Comparison of ENCODE assay signal across 1 cellular context in the genomic region with DNA sequence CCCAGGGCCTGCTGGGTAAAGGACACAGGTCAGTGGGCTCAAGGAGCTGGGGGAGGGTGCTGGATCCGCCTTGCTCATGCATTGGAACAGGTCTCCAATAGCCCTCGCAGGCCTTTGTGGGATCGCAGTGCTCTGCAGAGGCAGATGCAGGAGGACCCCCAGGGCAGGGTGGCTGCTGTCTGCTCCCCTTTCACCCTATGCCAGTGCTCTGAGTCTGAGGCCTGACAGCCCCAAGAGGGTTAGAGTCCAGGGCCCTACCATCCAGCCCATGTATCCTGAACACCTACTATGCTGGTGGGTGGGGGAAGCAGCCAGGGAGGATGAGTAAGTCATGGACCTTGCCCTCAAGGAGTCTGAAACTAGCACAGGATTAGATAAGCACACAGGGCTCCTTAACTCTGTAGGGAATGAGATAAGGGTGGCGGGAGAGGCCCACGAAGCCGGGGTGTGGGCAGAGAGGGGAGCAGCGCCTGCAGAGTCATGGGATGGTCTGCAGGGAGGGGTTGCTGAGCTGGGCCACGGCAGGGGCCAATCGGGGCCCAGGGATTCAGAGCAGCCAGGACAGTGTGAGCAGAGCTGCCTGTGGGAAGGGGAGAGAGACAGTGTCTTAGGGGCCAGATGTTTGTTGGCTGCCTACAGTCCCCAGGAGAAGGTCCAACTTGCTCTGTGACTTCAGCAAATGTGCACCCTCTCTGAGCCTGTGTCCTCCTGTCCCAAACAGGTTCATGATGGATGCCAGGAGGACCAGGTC.
TF ChIP-seq lines count a peak whose summit lies in the region.

No MANE protein-coding gene starts in this region.

TF ChIP-seq in IMR-90, 13 proteins besides CTCF, POLR2A, EP300 and RAD21:
- TF ChIP-seq MAZ (IDR thresholded peaks at IDR 0.05; ENCODE audit: borderline replicate concordance, low read depth, low read length) (0 out of 2 replicates have a peak, but pooled peaks have one; percentile 24), FOS (IDR thresholded peaks at IDR 0.05; ENCODE audit: low read depth, low read length) (no peak)
